Comparison of ENCODE assay signal across 11 cellular contexts in the genomic region with DNA sequence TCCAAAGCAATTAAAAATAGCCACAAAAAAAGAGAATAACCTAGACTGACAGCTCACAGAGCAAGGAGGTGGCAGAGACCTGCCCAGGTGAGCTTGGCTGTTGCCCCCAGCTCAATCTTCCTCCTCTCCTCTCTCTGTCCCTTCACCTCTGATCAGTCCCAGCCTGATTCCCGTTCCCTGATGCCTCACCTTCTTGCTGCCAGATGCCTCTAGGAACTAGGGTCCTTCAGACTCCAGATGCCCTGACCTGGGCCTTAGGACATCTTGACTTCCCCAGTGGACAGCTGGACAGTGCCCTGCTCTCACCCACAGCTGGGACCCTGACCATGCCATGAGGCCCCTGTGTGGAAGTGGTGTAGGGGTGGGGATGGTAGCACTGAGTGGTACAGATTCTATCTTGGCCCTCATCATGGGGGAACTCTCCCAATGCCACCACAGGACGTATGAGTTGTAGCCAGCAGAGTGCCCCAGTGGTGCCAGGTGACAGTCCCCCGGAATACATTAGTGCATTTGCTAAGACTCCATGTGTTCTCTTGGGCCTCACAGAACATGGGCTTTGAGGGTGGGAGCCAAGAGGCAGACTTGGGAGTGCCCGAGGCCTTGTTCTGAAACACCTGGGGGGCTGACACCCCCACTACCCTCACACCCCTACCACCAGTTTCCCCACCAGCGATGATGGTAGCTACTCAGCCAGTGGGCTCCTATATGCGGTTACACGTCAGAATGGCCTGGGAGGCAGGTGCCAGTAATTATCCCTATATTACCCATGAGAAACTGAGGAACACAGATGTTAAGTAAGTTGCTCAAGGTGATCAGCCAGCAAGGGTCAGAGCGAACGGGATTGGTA. TPM values are rescaled to one million over a fixed set of nuclear protein-coding genes. Genes with fewer than 3 reads are reported as not detected.
DNase-seq lines count a peak whose midpoint lies in the region; ATAC-seq and TF ChIP-seq lines count a peak whose summit lies in the region.
"Had no signal": no experiment of that assay in that cellular context is flagged by ENCODE, and none has a peak within 500 bp of the region (broad histone marks: within the 10 kb centered on the region; RNA-seq: fewer than 3 reads in every experiment).

No MANE protein-coding gene starts in this region.

- H3K27me3 ChIP-seq in PC-3 (ENCODE audit: low read length) (no peaks in the 10 kb centered on the region), duodenal mucosa (ENCODE audit: control insufficient read depth in 1 of 2, insufficient read depth in 2 of 2, low read length in 2 of 2) (no peaks in the 10 kb centered on the region)

- H3F3A ChIP-seq in PC-3 (ENCODE audit: low read length, unreplicated experiment), result peaks cover under 1% of the 10 kb centered on the region

- H3K4me1 Mint-ChIP-seq in mesothelial cell of epicardium, result peaks cover 77% of the 10 kb centered on the region

- no peaks in the 10 kb centered on the region for H3K9me3 Mint-ChIP-seq in mesothelial cell of epicardium
- no peaks in the 10 kb centered on the region for H3K9me3 Mint-ChIP-seq in activated naive CD4-positive, alpha-beta T cell treated with anti-CD3 and anti-CD28 coated beads, Interleukin-2, amount 50 U/mL, for 72 hours
- H3K9me3 Mint-ChIP-seq: T-cell had no signal

- H3K4me1 ChIP-seq in PC-3 (ENCODE audit: insufficient read depth, low read length), result peaks cover 64% of the 10 kb centered on the region
- H3K4me1 ChIP-seq in duodenal mucosa (ENCODE audit: control insufficient read depth in 1 of 2, insufficient read depth in 2 of 2, low read length in 2 of 2), result peaks cover 68 to 73% of the 10 kb centered on the region in 2 donors

- intact Hi-C loops in PC-3 (cut with micrococcal nuclease), result no loop called here

- H3K27me3 Mint-ChIP-seq in mesothelial cell of epicardium (ENCODE audit: low read depth), result no peaks in the 10 kb centered on the region
- H3K27me3 Mint-ChIP-seq: T-cell had no signal

- no peaks in the 10 kb centered on the region for H4K20me1 ChIP-seq in PC-3 (ENCODE audit: low read length)

- DNase-seq in PC-3 (no peak), mesothelial cell of epicardium (ENCODE audit: low spot score in 2 of 2, unreplicated experiment in 2 of 2) (no peak)
- no peak for DNase-seq in central memory CD4-positive, alpha-beta T cell
- no peak for DNase-seq in activated CD4-positive, alpha-beta T cell treated with anti-CD3 and anti-CD28 coated beads, Interleukin-2, amount 50 U/mL, for 48 hours
- no peak for DNase-seq in activated naive CD4-positive, alpha-beta T cell treated with anti-CD3 and anti-CD28 coated beads, Interleukin-2, amount 50 U/mL, for 72 hours (ENCODE audit: low spot score in 2 of 2)
- DNase-seq: effector CD8-positive, alpha-beta T cell; NCI-H2171; T-cell had no signal

- TF ChIP-seq CTCF in PC-3 (conservative IDR thresholded peaks at IDR 0.05; ENCODE audit: low read depth, low read length), result no peak
- no peak for TF ChIP-seq CTCF in mesothelial cell of epicardium (IDR thresholded peaks at IDR 0.05; ENCODE audit: unreplicated experiment)

- ATAC-seq in PC-3 (no peak), esophagus mucosa (no peak)
- no peak for ATAC-seq in activated naive CD4-positive, alpha-beta T cell treated with anti-CD3 and anti-CD28 coated beads, Interleukin-2, amount 50 U/mL, for 72 hours
- ATAC-seq: T-cell had no signal

- BruUV-seq in PC-3 (replicated peaks; lab: Mats Ljungman, UMichigan), result no TSS peak

- peak overlapping the region; percentile 91 for H3K27ac Mint-ChIP-seq in mesothelial cell of epicardium
- H3K27ac Mint-ChIP-seq in activated naive CD4-positive, alpha-beta T cell treated with anti-CD3 and anti-CD28 coated beads, Interleukin-2, amount 50 U/mL, for 72 hours, result no peak overlapping the region
- H3K27ac Mint-ChIP-seq: T-cell had no signal

- H3K36me3 ChIP-seq in PC-3 (ENCODE audit: low read depth, low read length), result no peaks in the 10 kb centered on the region
- H3K36me3 ChIP-seq in duodenal mucosa (ENCODE audit: control insufficient read depth in 1 of 2, insufficient read depth in 2 of 2, low read length in 2 of 2), result peaks cover 0 to 16% of the 10 kb centered on the region in 2 donors

- peak overlapping the region; percentile 54 for H3K4me3 Mint-ChIP-seq in mesothelial cell of epicardium

- peaks cover 3% of the 10 kb centered on the region for H3K36me3 Mint-ChIP-seq in mesothelial cell of epicardium
- no peaks in the 10 kb centered on the region for H3K36me3 Mint-ChIP-seq in activated naive CD4-positive, alpha-beta T cell treated with anti-CD3 and anti-CD28 coated beads, Interleukin-2, amount 50 U/mL, for 72 hours
- H3K36me3 Mint-ChIP-seq: T-cell had no signal

- no peaks in the 10 kb centered on the region for H3K9me2 ChIP-seq in PC-3 (replicated peaks; ENCODE audit: low read length)

- POLR2A ChIA-PET in PC-3 (lab: Charles Lee; ENCODE audit: unreplicated experiment), result no interaction called here

- H3K27ac ChIP-seq in PC-3 (ENCODE audit: low read length) (no peak overlapping the region), duodenal mucosa (ENCODE audit: low read depth, low read length) (no peak overlapping the region), temporal lobe (ENCODE audit: low read depth, low read length) (peak overlapping the region; percentile 95)

- CTCF ChIA-PET in PC-3 (lab: Charles Lee), result interaction anchor here (0.6 kb wide), 1 partner anchor 44 kb away, joined by 3 read pairs; no protein-coding TSS in a partner anchor

- no peak overlapping the region for H2AFZ ChIP-seq in PC-3 (ENCODE audit: low read length)

- H3K9me3 ChIP-seq in PC-3 (ENCODE audit: low read length) (no peaks in the 10 kb centered on the region), duodenal mucosa (ENCODE audit: control insufficient read depth in 1 of 2, low read length in 2 of 2) (no peaks in the 10 kb centered on the region)

- no peak overlapping the region for H3K9ac ChIP-seq in PC-3 (ENCODE audit: low read length)
- H3K9ac ChIP-seq in duodenal mucosa (ENCODE audit: low read depth in 1 of 2, low read length in 2 of 2), result peak overlapping the region; percentile 6 to 15

- H3K4me3 ChIP-seq in PC-3 (ENCODE audit: low read length), result no peak overlapping the region
- H3K4me3 ChIP-seq in duodenal mucosa (ENCODE audit: low read depth in 1 of 2, low read length in 2 of 2), result peak overlapping the region; percentile 4 to 51

- H3K79me2 ChIP-seq in PC-3 (ENCODE audit: low read length), result 0 out of 2 replicates have a peak, but pooled peaks cover 19% of the 10 kb centered on the region

- peak overlapping the region; percentile 11; the same call in 1 of the 2 replicates for H3K4me2 ChIP-seq in PC-3 (ENCODE audit: low read length)

RNA-seq across cellular contexts. Expression of a gene that starts 2.0 kb away (rescaled TPM):
- total RNA-seq in PC-3 (2014; rRNA removed) (8.0 and 9.0 TPM in 2 replicates), mesothelial cell of epicardium (8.0 to 11.1 TPM (median 10.1 TPM) in 3 replicates), temporal lobe (3.4 TPM), esophagus mucosa (3.3 TPM)
- total RNA-seq in activated naive CD4-positive, alpha-beta T cell treated with anti-CD3 and anti-CD28 coated beads, Interleukin-2, amount 50 U/mL, for 72 hours, result 1 to 10 TPM in 1 of 2 donors, under 1 TPM in 1; 0.32 to 1.7 TPM

RNA-seq across cellular contexts. Expression of a gene that starts 17.0 kb away (rescaled TPM):
- 7.7 and 8.7 TPM in 2 replicates for total RNA-seq in PC-3 (2014; rRNA removed)
- 15.4 to 16.6 TPM (median 16.3 TPM) in 3 replicates for total RNA-seq in mesothelial cell of epicardium
- 12.0 TPM for total RNA-seq in temporal lobe
- 2.3 TPM for total RNA-seq in esophagus mucosa
- total RNA-seq in activated naive CD4-positive, alpha-beta T cell treated with anti-CD3 and anti-CD28 coated beads, Interleukin-2, amount 50 U/mL, for 72 hours, result 1 to 10 TPM; 1.5 to 4.1 TPM

RNA-seq across cellular contexts. Expression of a gene that starts 24.1 kb away (rescaled TPM):
- total RNA-seq in PC-3 (2014; rRNA removed), result 17.6 and 24.8 TPM in 2 replicates
- total RNA-seq in mesothelial cell of epicardium, result 44.7 to 46.8 TPM (median 45.2 TPM) in 3 replicates
- total RNA-seq in temporal lobe, result 34.4 TPM
- total RNA-seq in esophagus mucosa, result 7.0 TPM
- 10 to 100 TPM in 1 of 2 donors, 1 to 10 TPM in 1; 3.1 to 20.9 TPM for total RNA-seq in activated naive CD4-positive, alpha-beta T cell treated with anti-CD3 and anti-CD28 coated beads, Interleukin-2, amount 50 U/mL, for 72 hours
